In genomic region chr7:18518555-18518954, GRCh38 we compare ENCODE assay signal across 14 cellular contexts.
"Had no signal": no experiment of that assay in that cellular context is flagged by ENCODE, and none has a peak within 500 bp of the region (broad histone marks: within the 10 kb centered on the region; RNA-seq: fewer than 3 reads in every experiment).

No MANE protein-coding gene starts in this region.

- H3K9me3 Mint-ChIP-seq: activated naive CD8-positive, alpha-beta T cell treated with anti-CD3 and anti-CD28 coated beads for 36 hours; endodermal cell; neural crest cell had no signal

- H3K9me3 ChIP-seq: ovary, tibial artery, vagina had no signal

- H3K4me3 ChIP-seq: ovary, smooth muscle cell, tibial artery, vagina had no signal

- H3K27me3 Mint-ChIP-seq: activated naive CD8-positive, alpha-beta T cell treated with anti-CD3 and anti-CD28 coated beads for 36 hours had no signal

- H3K27me3 ChIP-seq: ovary, tibial artery, vagina had no signal

- H3K4me1 Mint-ChIP-seq: activated naive CD8-positive, alpha-beta T cell treated with anti-CD3 and anti-CD28 coated beads for 36 hours; endodermal cell had no signal

- H3K36me3 ChIP-seq: ovary, tibial artery, vagina had no signal

- H3K36me3 Mint-ChIP-seq: activated naive CD8-positive, alpha-beta T cell treated with anti-CD3 and anti-CD28 coated beads for 36 hours had no signal

- H3K27ac Mint-ChIP-seq: activated naive CD8-positive, alpha-beta T cell treated with anti-CD3 and anti-CD28 coated beads for 36 hours; endodermal cell had no signal

- H3K4me3 Mint-ChIP-seq: activated naive CD8-positive, alpha-beta T cell treated with anti-CD3 and anti-CD28 coated beads for 36 hours; endodermal cell; neural crest cell had no signal

- H3K27ac ChIP-seq: ovary, vagina had no signal

- DNase-seq: activated CD4-positive, alpha-beta T cell treated with anti-CD3 and anti-CD28 coated beads for 1 hour; activated CD4-positive, alpha-beta T cell treated with anti-CD3 and anti-CD28 coated beads, Interleukin-2, amount 50 U/mL, for 48 hours; activated gamma-delta T cell; activated naive CD8-positive, alpha-beta T cell treated with anti-CD3 and anti-CD28 coated beads for 36 hours; activated T-cell treated with anti-CD3 and anti-CD28 coated beads, Interleukin-2, amount 50 U/mL, for 48 hours; endodermal cell; erythroblast; hypothalamus; kidney glomerular epithelial cell; ovary; tibial artery had no signal

- H3K4me2 ChIP-seq: smooth muscle cell had no signal
